8 cellular contexts compared by ENCODE assay signal in genomic region chr11:132125855-132126841, GRCh38.
A peak's percentile ranks its signal among the peaks of the same experiment; 100 is the strongest.
DNase-seq lines count a peak whose midpoint lies in the region; ATAC-seq and TF ChIP-seq lines count a peak whose summit lies in the region.

No MANE protein-coding gene starts in this region.

- H3K36me3 ChIP-seq in left lung, result no peaks in the 10 kb centered on the region

- intact Hi-C loops in left lung (cut with DNase I), result loop anchor here in 1 of 2 donors (10.0 kb wide), 1 partner anchor 261 kb away; no protein-coding TSS in a partner anchor

- no peaks in the 10 kb centered on the region for H3K9me3 ChIP-seq in left lung

- DNase-seq in GM12865 (ENCODE audit: low read depth) (peak; percentile 24), NCI-H1092 (lab: John Stamatoyannopoulos, UW) (peak; percentile 59), cardiac fibroblast (ENCODE audit: low read depth in 2 of 2) (peak; percentile 39 to 49), left lung (no peak), RKO (ENCODE audit: low spot score) (no peak), cerebellar nuclear complex (lab: John Stamatoyannopoulos, UW) (no peak)

- H3K27ac ChIP-seq in left lung, result no peak overlapping the region

- no peak for TF ChIP-seq CTCF in GM12865 (IDR thresholded peaks at IDR 0.05; ENCODE audit: insufficient read depth, low read depth, low read length, missing control alignments)
- TF ChIP-seq CTCF in cardiac fibroblast (IDR thresholded peaks at IDR 0.05; ENCODE audit: low read depth, low read length), result no peak
- no peak for TF ChIP-seq CTCF in left lung (IDR thresholded peaks at IDR 0.05)

- peaks cover 0 to 6% of the 10 kb centered on the region in 2 donors for H3K4me1 ChIP-seq in left lung

- ATAC-seq in left lung (peak; percentile 32), HG03457 (IDR thresholded peaks at IDR 0.05; ENCODE audit: unreplicated experiment) (no peak), GM21390 (IDR thresholded peaks at IDR 0.05; ENCODE audit: unreplicated experiment) (no peak)

- peak overlapping the region; percentile 31 for H3K4me3 ChIP-seq in GM12865 (ENCODE audit: low read depth, low read length)
- peak overlapping the region; percentile 30 to 34 for H3K4me3 ChIP-seq in cardiac fibroblast (replicated peaks in 1 of 2; ENCODE audit: low read depth in 2 of 2, low read length in 2 of 2)
- no peak overlapping the region for H3K4me3 ChIP-seq in left lung

- peaks cover 0 to 15% of the 10 kb centered on the region in 2 donors for H3K27me3 ChIP-seq in left lung

Comparison
In these comparisons a context has a peak if more than half of its experiments do, and no peak if none do; other contexts are left out.
1. DNase-seq: peak in GM12865 (single experiment), NCI-H1092 (single experiment) and cardiac fibroblast (2 of 2); none in left lung (0 of 2), RKO (single experiment) and cerebellar nuclear complex (0 of 2).
2. H3K4me3 ChIP-seq: peak in GM12865 (single experiment) and cardiac fibroblast (2 of 2); none in left lung (0 of 2).